ENCODE assay signal across 18 cellular contexts in the genomic region with DNA sequence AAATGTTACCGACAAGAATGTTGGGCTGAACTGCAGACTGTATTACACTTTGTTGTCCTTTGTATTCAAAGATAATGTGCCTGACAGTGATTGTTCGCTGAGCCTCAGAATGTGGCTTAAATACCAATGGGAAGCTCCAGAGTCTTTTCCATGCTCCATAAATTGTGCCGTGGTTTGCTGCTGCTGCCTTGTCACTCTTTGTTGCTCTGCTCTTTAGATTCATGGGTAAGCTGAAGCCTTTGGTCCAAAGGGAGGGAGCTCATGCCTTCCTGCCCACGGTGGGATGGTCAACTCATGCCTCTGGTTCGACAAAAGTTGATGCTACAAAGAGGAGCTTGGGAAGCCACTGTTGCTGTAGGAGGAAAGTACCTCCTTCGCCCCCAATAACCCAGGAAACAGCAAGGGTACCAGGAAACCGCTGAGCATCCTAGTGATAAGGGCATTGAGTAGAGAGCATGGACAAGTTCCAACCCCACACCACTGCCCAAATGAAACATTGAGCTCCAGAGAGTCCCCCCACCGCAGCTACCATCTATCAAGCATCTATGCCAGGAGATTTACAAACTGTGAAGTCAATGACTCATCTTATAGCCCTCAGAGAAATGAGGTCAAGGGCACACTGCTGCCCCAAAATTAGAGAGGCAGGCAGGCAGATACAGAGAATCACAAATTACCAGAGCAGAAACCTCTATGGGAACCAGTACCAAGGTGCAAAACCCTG.
A peak's percentile ranks its signal among the peaks of the same experiment; 100 is the strongest.
DNase-seq lines count a peak whose midpoint lies in the region; ATAC-seq and TF ChIP-seq lines count a peak whose summit lies in the region.
"Had no signal": no experiment of that assay in that cellular context is flagged by ENCODE, and none has a peak within 500 bp of the region (broad histone marks: within the 10 kb centered on the region; RNA-seq: fewer than 3 reads in every experiment).

No MANE protein-coding gene starts in this region.

- DNase-seq in Panc1 (ENCODE audit: low read depth, low spot score) (no peak), left cardiac atrium (no peak), SW 1271 (lab: John Stamatoyannopoulos, UW) (no peak), NCI-H1930 (lab: John Stamatoyannopoulos, UW) (no peak), iPS-NIHi11 (ENCODE audit: low spot score) (no peak), HuH-7.5 (ENCODE audit: low spot score) (no peak)
- DNase-seq: activated CD8-positive, alpha-beta T cell treated with anti-CD3 and anti-CD28 coated beads, Interleukin-2, amount 10 ng/mL, durations not matched to agents 7 days and 5 days; colonic mucosa; glutamatergic neuron; MM.1S; mucosa of descending colon; NCI-H2029 treated with DMSO at 0.1 percent for 48 hours; pancreas; Peyer's patch; WERI-Rb-1 had no signal

- no peaks in the 10 kb centered on the region for H3K27me3 Mint-ChIP-seq in stimulated activated memory B cell treated with anti-CD40 and anti-IgM and Interleukin-4, amounts not matched to agents 10 μg/mL and 1 μg/mL and 100 μg/mL, for 72 hours

- no peaks in the 10 kb centered on the region for H3K9me3 Mint-ChIP-seq in stimulated activated memory B cell treated with anti-CD40 and anti-IgM and Interleukin-4, amounts not matched to agents 10 μg/mL and 1 μg/mL and 100 μg/mL, for 72 hours

- POLR2A ChIA-PET in Panc1 (lab: Charles Lee): no interaction called here

- no peaks in the 10 kb centered on the region for H3K36me3 ChIP-seq in Panc1 (ENCODE audit: control insufficient read depth, insufficient read depth, low read length)
- H3K36me3 ChIP-seq: BLaER1, colonic mucosa, pancreas, Peyer's patch, WERI-Rb-1 had no signal

- in situ Hi-C loops in Panc1 (cut with HindIII; ENCODE audit: low pct_unique_long_range_greater_than_20kb, low sequenced_read_pairs): no loop called here

- no peak for TF ChIP-seq CTCF in Panc1 (IDR thresholded peaks at IDR 0.05)

- peaks cover 20% of the 10 kb centered on the region for H3K4me1 Mint-ChIP-seq in stimulated activated memory B cell treated with anti-CD40 and anti-IgM and Interleukin-4, amounts not matched to agents 10 μg/mL and 1 μg/mL and 100 μg/mL, for 72 hours

- ATAC-seq in GM18868 (IDR thresholded peaks at IDR 0.05; ENCODE audit: unreplicated experiment) (peak; percentile 33), Panc1 (no peak), left cardiac atrium (peak; percentile 29 to 52)
- no peak for ATAC-seq in stimulated activated memory B cell treated with anti-CD40 and anti-IgM and Interleukin-4, amounts not matched to agents 10 μg/mL and 1 μg/mL and 100 μg/mL, for 72 hours
- ATAC-seq: activated CD8-positive, alpha-beta T cell treated with anti-CD3 and anti-CD28 coated beads, Interleukin-2, amount 10 ng/mL, durations not matched to agents 7 days and 5 days; mucosa of descending colon had no signal

- no peaks in the 10 kb centered on the region for H3K36me3 Mint-ChIP-seq in stimulated activated memory B cell treated with anti-CD40 and anti-IgM and Interleukin-4, amounts not matched to agents 10 μg/mL and 1 μg/mL and 100 μg/mL, for 72 hours

- peak overlapping the region; percentile 46 for H3K27ac Mint-ChIP-seq in stimulated activated memory B cell treated with anti-CD40 and anti-IgM and Interleukin-4, amounts not matched to agents 10 μg/mL and 1 μg/mL and 100 μg/mL, for 72 hours
- H3K27ac Mint-ChIP-seq: activated CD8-positive, alpha-beta T cell treated with anti-CD3 and anti-CD28 coated beads, Interleukin-2, amount 10 ng/mL, durations not matched to agents 7 days and 5 days had no signal

- CTCF ChIA-PET in Panc1 (lab: Charles Lee): no interaction called here

- H3K9me3 ChIP-seq in Panc1 (ENCODE audit: control insufficient read depth, insufficient read depth, low read depth, low read length): no peaks in the 10 kb centered on the region
- H3K9me3 ChIP-seq: colonic mucosa, mucosa of descending colon, pancreas had no signal

- H3K4me3 Mint-ChIP-seq in stimulated activated memory B cell treated with anti-CD40 and anti-IgM and Interleukin-4, amounts not matched to agents 10 μg/mL and 1 μg/mL and 100 μg/mL, for 72 hours: no peak overlapping the region
- H3K4me3 Mint-ChIP-seq: activated CD8-positive, alpha-beta T cell treated with anti-CD3 and anti-CD28 coated beads, Interleukin-2, amount 10 ng/mL, durations not matched to agents 7 days and 5 days had no signal

- no peaks in the 10 kb centered on the region for H3K27me3 ChIP-seq in Panc1 (ENCODE audit: control insufficient read depth, insufficient read depth, low read length)
- H3K27me3 ChIP-seq: BLaER1, colonic mucosa, pancreas, Peyer's patch had no signal

- BruUV-seq in Panc1 (replicated peaks; lab: Mats Ljungman, UMichigan): no TSS peak

- H3K27ac ChIP-seq in Panc1 (ENCODE audit: low read length): 0 out of 2 replicates have a peak overlapping the region, but pooled peaks have one; percentile 13
- H3K27ac ChIP-seq: BLaER1, colonic mucosa, pancreas, Peyer's patch, WERI-Rb-1 had no signal

- no peaks in the 10 kb centered on the region; the same call in 1 of the 2 replicates for H3K4me1 ChIP-seq in Panc1 (ENCODE audit: control insufficient read depth, insufficient read depth, low read length)
- H3K4me1 ChIP-seq: BLaER1, colonic mucosa, Peyer's patch had no signal

- intact Hi-C loops in Panc1 (cut with micrococcal nuclease; ENCODE audit: unreplicated experiment) (no loop called here), left cardiac atrium (cut with DNase I) (no loop called here)

- H3K4me3 ChIP-seq in Panc1 (ENCODE audit: low read depth in 2 of 2, low read length in 2 of 2): no peak overlapping the region
- H3K4me3 ChIP-seq: BLaER1, colonic mucosa, mucosa of descending colon, pancreas, Peyer's patch had no signal

Comparison
In these comparisons a context has a peak if more than half of its experiments do, and no peak if none do; other contexts are left out.
1. ATAC-seq: peak in GM18868 (single experiment) and left cardiac atrium (2 of 2); none in Panc1 (single experiment) and stimulated activated memory B cell treated with anti-CD40 and anti-IgM and Interleukin-4, amounts not matched to agents 10 μg/mL and 1 μg/mL and 100 μg/mL, for 72 hours (single experiment).